16 cellular contexts compared by ENCODE assay signal in the genomic region with DNA sequence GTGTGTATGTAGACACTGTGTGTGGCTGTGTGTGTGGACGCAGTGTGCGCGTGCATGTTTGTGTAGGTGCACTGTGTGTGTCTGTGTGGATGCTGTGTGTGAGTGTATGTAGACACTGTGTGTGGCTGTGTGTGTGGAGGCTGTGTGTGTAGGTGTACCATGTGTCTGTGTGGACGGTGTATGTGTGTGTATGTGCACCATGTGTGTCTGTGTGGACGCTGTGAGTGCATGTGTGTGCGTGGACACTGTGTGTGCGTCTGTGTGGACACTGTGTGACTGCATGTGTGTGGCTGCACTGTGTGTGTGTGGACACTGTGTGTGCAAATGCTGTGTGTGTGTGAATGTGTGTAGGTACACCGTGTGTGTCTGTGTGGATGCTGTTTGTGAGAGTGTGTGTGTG. TPM values are rescaled to one million over a fixed set of nuclear protein-coding genes. Genes with fewer than 3 reads are reported as not detected.
DNase-seq lines count a peak whose midpoint lies in the region; ATAC-seq, FAIRE-seq and TF ChIP-seq lines count a peak whose summit lies in the region.
"Had no signal": no experiment of that assay in that cellular context is flagged by ENCODE, and none has a peak within 500 bp of the region (broad histone marks: within the 10 kb centered on the region; RNA-seq: fewer than 3 reads in every experiment).

No MANE protein-coding gene starts in this region.

- DNase-seq in GM12892 (ENCODE audit: insufficient read length) (no peak), RWPE2 (ENCODE audit: low spot score) (peak; percentile 19), mesenchymal stem cell (no peak), upper lobe of right lung (no peak), Karpas-422 (no peak)
- DNase-seq in activated CD8-positive, alpha-beta T cell treated with anti-CD3 and anti-CD28 coated beads, Interleukin-2, amount 10 ng/mL, durations not matched to agents 7 days and 5 days, result no peak
- DNase-seq: CD8-positive, alpha-beta T cell; DMS53; KBM-7; NCI-H1105 treated with DMSO at 0.1 percent for 48 hours; NCI-H1694 had no signal

- 91% methylated on average over 8 of the region's 8 CpGs for WGBS in mesenchymal stem cell

- H3K4me1 ChIP-seq in RWPE2 (ENCODE audit: insufficient read depth, poor library complexity, severe bottlenecking), result no peaks in the 10 kb centered on the region
- H3K4me1 ChIP-seq in mesenchymal stem cell (ENCODE audit: control insufficient read depth, insufficient read depth, low read depth, low read length), result no peaks in the 10 kb centered on the region
- no peaks in the 10 kb centered on the region for H3K4me1 ChIP-seq in upper lobe of right lung
- no peaks in the 10 kb centered on the region for H3K4me1 ChIP-seq in Karpas-422 (ENCODE audit: low read length)
- H3K4me1 ChIP-seq: HAP-1 had no signal

- H2BK120ac ChIP-seq in mesenchymal stem cell (ENCODE audit: low read depth, low read length), result no peak overlapping the region

- no peak overlapping the region for H2BK15ac ChIP-seq in mesenchymal stem cell (ENCODE audit: low read depth, poor library complexity, severe bottlenecking)

- H2AK5ac ChIP-seq in mesenchymal stem cell (ENCODE audit: low read length, severe bottlenecking), result no peak overlapping the region

- no peaks in the 10 kb centered on the region for H3K9me2 ChIP-seq in Karpas-422 (replicated peaks; ENCODE audit: insufficient read depth, low read length)

- no peak overlapping the region for H3K9ac ChIP-seq in mesenchymal stem cell (ENCODE audit: low read length)
- no peak overlapping the region for H3K9ac ChIP-seq in Karpas-422 (ENCODE audit: low read length)
- H3K9ac ChIP-seq: BLaER1 treated with 17β-estradiol and CSF1 and Interleukin-3, amounts not matched to agents 10 nM and 100 nM had no signal

- no peaks in the 10 kb centered on the region for H3K9me3 Mint-ChIP-seq in activated CD8-positive, alpha-beta T cell treated with anti-CD3 and anti-CD28 coated beads, Interleukin-2, amount 10 ng/mL, durations not matched to agents 7 days and 5 days (ENCODE audit: insufficient read depth)
- H3K9me3 Mint-ChIP-seq: CD8-positive, alpha-beta T cell had no signal

- intact Hi-C loops in upper lobe of right lung (cut with DNase I), result no loop called here

- no peak overlapping the region for H3K23ac ChIP-seq in mesenchymal stem cell (ENCODE audit: low read length in 2 of 2)

- no peaks in the 10 kb centered on the region for H3K36me3 Mint-ChIP-seq in activated CD8-positive, alpha-beta T cell treated with anti-CD3 and anti-CD28 coated beads, Interleukin-2, amount 10 ng/mL, durations not matched to agents 7 days and 5 days (ENCODE audit: low read depth)
- H3K36me3 Mint-ChIP-seq: CD8-positive, alpha-beta T cell had no signal

- POLR2A ChIA-PET in activated CD8-positive, alpha-beta T cell treated with anti-CD3 and anti-CD28 coated beads, Interleukin-2, amount 10 ng/mL, durations not matched to agents 7 days and 5 days (lab: Charles Lee), result no interaction called here

- H4K8ac ChIP-seq in mesenchymal stem cell (ENCODE audit: low read length), result no peak overlapping the region

- peak overlapping the region; percentile 31 for H4K91ac ChIP-seq in mesenchymal stem cell (ENCODE audit: low read length)

- no peak overlapping the region for H2AFZ ChIP-seq in mesenchymal stem cell (ENCODE audit: low read depth, low read length)
- no peak overlapping the region for H2AFZ ChIP-seq in Karpas-422 (ENCODE audit: low read length)

- H3K4me2 ChIP-seq in mesenchymal stem cell (ENCODE audit: low read length, poor library complexity, severe bottlenecking), result no peak overlapping the region
- no peak overlapping the region for H3K4me2 ChIP-seq in Karpas-422 (ENCODE audit: low read depth, low read length, poor library complexity, severe bottlenecking)
- H3K4me2 ChIP-seq: BLaER1 treated with 17β-estradiol and CSF1 and Interleukin-3, amounts not matched to agents 10 nM and 100 nM had no signal

- H3K27ac ChIP-seq in RWPE2 (ENCODE audit: poor library complexity, severe bottlenecking) (no peak overlapping the region), mesenchymal stem cell (ENCODE audit: low read length, poor library complexity, severe bottlenecking) (no peak overlapping the region), upper lobe of right lung (no peak overlapping the region), Karpas-422 (ENCODE audit: low read length) (no peak overlapping the region)
- H3K27ac ChIP-seq: BLaER1 treated with 17β-estradiol and CSF1 and Interleukin-3, amounts not matched to agents 10 nM and 100 nM had no signal

- CTCF ChIA-PET in activated CD8-positive, alpha-beta T cell treated with anti-CD3 and anti-CD28 coated beads, Interleukin-2, amount 10 ng/mL, durations not matched to agents 7 days and 5 days (lab: Charles Lee), result no interaction called here

- no peak overlapping the region for H3K18ac ChIP-seq in mesenchymal stem cell (ENCODE audit: low read depth in 1 of 2, low read length in 2 of 2)

- no peaks in the 10 kb centered on the region for H3K79me1 ChIP-seq in mesenchymal stem cell (replicated peaks; ENCODE audit: low read length, poor library complexity, severe bottlenecking)

- ATAC-seq in RWPE2 (ENCODE audit: low read depth), result no peak
- peak; percentile 7 for ATAC-seq in upper lobe of right lung
- ATAC-seq in GM18870 (IDR thresholded peaks at IDR 0.05; ENCODE audit: unreplicated experiment), result no peak
- ATAC-seq in activated CD8-positive, alpha-beta T cell treated with anti-CD3 and anti-CD28 coated beads, Interleukin-2, amount 10 ng/mL, durations not matched to agents 7 days and 5 days, result no peak
- ATAC-seq: CD8-positive, alpha-beta T cell; Panc1 had no signal

- H3K4ac ChIP-seq in mesenchymal stem cell (ENCODE audit: low read depth in 1 of 2, low read length in 2 of 2), result no peak overlapping the region

- H3K4me3 ChIP-seq in RWPE2 (ENCODE audit: severe bottlenecking), result no peak overlapping the region
- no peak overlapping the region for H3K4me3 ChIP-seq in mesenchymal stem cell (ENCODE audit: insufficient read depth in 1 of 2, low read depth in 1 of 2, low read length in 2 of 2)
- no peak overlapping the region for H3K4me3 ChIP-seq in upper lobe of right lung
- H3K4me3 ChIP-seq in Karpas-422 (ENCODE audit: low read length), result no peak overlapping the region
- H3K4me3 ChIP-seq: BLaER1 treated with 17β-estradiol and CSF1 and Interleukin-3, amounts not matched to agents 10 nM and 100 nM; HAP-1 had no signal

- H3K27ac Mint-ChIP-seq in activated CD8-positive, alpha-beta T cell treated with anti-CD3 and anti-CD28 coated beads, Interleukin-2, amount 10 ng/mL, durations not matched to agents 7 days and 5 days, result no peak overlapping the region
- H3K27ac Mint-ChIP-seq: CD8-positive, alpha-beta T cell had no signal

- peak overlapping the region in 1 of 2 experiments; percentile 72 for H3K14ac ChIP-seq in mesenchymal stem cell (ENCODE audit: low read length in 2 of 2)

- no peaks in the 10 kb centered on the region for H3K79me2 ChIP-seq in Karpas-422 (ENCODE audit: low read length)

- H3K27me3 ChIP-seq in RWPE2 (ENCODE audit: insufficient read depth, poor library complexity, severe bottlenecking) (no peaks in the 10 kb centered on the region), mesenchymal stem cell (ENCODE audit: control insufficient read depth in 1 of 2, insufficient read depth in 1 of 2, low read length in 2 of 2) (peaks cover 13 to 70% of the 10 kb centered on the region in 2 experiments), upper lobe of right lung (no peaks in the 10 kb centered on the region), Karpas-422 (ENCODE audit: low read length) (no peaks in the 10 kb centered on the region)
- H3K27me3 ChIP-seq: BLaER1 treated with 17β-estradiol and CSF1 and Interleukin-3, amounts not matched to agents 10 nM and 100 nM had no signal

- H2BK5ac ChIP-seq in mesenchymal stem cell (ENCODE audit: low read depth, low read length, poor library complexity, severe bottlenecking), result no peak overlapping the region

- no peaks in the 10 kb centered on the region for H4K20me1 ChIP-seq in Karpas-422 (ENCODE audit: insufficient read depth, low read depth, low read length)
- H4K20me1 ChIP-seq: BLaER1 treated with 17β-estradiol and CSF1 and Interleukin-3, amounts not matched to agents 10 nM and 100 nM had no signal

- H3K36me3 ChIP-seq in RWPE2 (ENCODE audit: low read depth) (no peaks in the 10 kb centered on the region), mesenchymal stem cell (ENCODE audit: control insufficient read depth in 1 of 2, insufficient read depth in 2 of 2, low read depth in 1 of 2, low read length in 2 of 2) (no peaks in the 10 kb centered on the region), upper lobe of right lung (no peaks in the 10 kb centered on the region), Karpas-422 (ENCODE audit: insufficient read depth, low read length) (no peaks in the 10 kb centered on the region)
- H3K36me3 ChIP-seq: BLaER1 treated with 17β-estradiol and CSF1 and Interleukin-3, amounts not matched to agents 10 nM and 100 nM; HAP-1 had no signal

- H3K4me1 Mint-ChIP-seq in activated CD8-positive, alpha-beta T cell treated with anti-CD3 and anti-CD28 coated beads, Interleukin-2, amount 10 ng/mL, durations not matched to agents 7 days and 5 days (ENCODE audit: low read depth), result no peaks in the 10 kb centered on the region

- peak; percentile 48 for FAIRE-seq in GM12892 (lab: Jason Lieb, UNC)

- TF ChIP-seq CTCF in RWPE2 (IDR thresholded peaks at IDR 0.05; ENCODE audit: poor library complexity, severe bottlenecking), result no peak
- TF ChIP-seq CTCF in upper lobe of right lung (IDR thresholded peaks at IDR 0.05), result no peak

- TF ChIP-seq POLR2A in GM12892 (IDR thresholded peaks at IDR 0.05; ENCODE audit: low read depth, low read length), result no peak

- H3K9me3 ChIP-seq in RWPE2 (ENCODE audit: severe bottlenecking) (no peaks in the 10 kb centered on the region), mesenchymal stem cell (ENCODE audit: control insufficient read depth, low read length) (no peaks in the 10 kb centered on the region), upper lobe of right lung (no peaks in the 10 kb centered on the region), Karpas-422 (ENCODE audit: low read length) (no peaks in the 10 kb centered on the region; the same call in 1 of the 2 replicates)
- H3K9me3 ChIP-seq: HAP-1 had no signal

- H3K4me3 Mint-ChIP-seq in activated CD8-positive, alpha-beta T cell treated with anti-CD3 and anti-CD28 coated beads, Interleukin-2, amount 10 ng/mL, durations not matched to agents 7 days and 5 days, result no peak overlapping the region
- H3K4me3 Mint-ChIP-seq: CD8-positive, alpha-beta T cell had no signal

- H3K27me3 Mint-ChIP-seq in activated CD8-positive, alpha-beta T cell treated with anti-CD3 and anti-CD28 coated beads, Interleukin-2, amount 10 ng/mL, durations not matched to agents 7 days and 5 days (ENCODE audit: low read depth), result peaks cover 7% of the 10 kb centered on the region

- no peak overlapping the region for H2BK12ac ChIP-seq in mesenchymal stem cell (ENCODE audit: low read length in 2 of 2)

RNA-seq across cellular contexts. Expression of gene TRPM5, which starts 10.3 kb away (rescaled TPM):
- not detected for polyA plus RNA-seq in GM12892 (2012; ENCODE audit: missing spikeins)
- not detected for polyA plus RNA-seq in mesenchymal stem cell (2013, experiment 1 of 2)
- polyA plus RNA-seq in mesenchymal stem cell (2013, experiment 2 of 2), result not detected
- total RNA-seq in upper lobe of right lung, result not detected
- not detected in 2 replicates for total RNA-seq in Karpas-422 (2014; rRNA removed; shearing (Covaris generic); ENCODE audit: low replicate concordance)
- total RNA-seq in activated CD8-positive, alpha-beta T cell treated with anti-CD3 and anti-CD28 coated beads, Interleukin-2, amount 10 ng/mL, durations not matched to agents 7 days and 5 days, result not detected
- total RNA-seq: NCI-H460 had no signal

RNA-seq across cellular contexts. Expression of gene KCNQ1, which starts 10.8 kb away (rescaled TPM):
- not detected for polyA plus RNA-seq in GM12892 (2012; ENCODE audit: missing spikeins)
- polyA plus RNA-seq in mesenchymal stem cell (2013, experiment 1 of 2), result 0.03 TPM
- polyA plus RNA-seq in mesenchymal stem cell (2013, experiment 2 of 2), result 0.03 TPM
- total RNA-seq in upper lobe of right lung, result 52.9 TPM
- total RNA-seq in Karpas-422 (2014; rRNA removed; shearing (Covaris generic); ENCODE audit: low replicate concordance), result not detected in 2 replicates
- 10 to 100 TPM; 20.4 to 26.0 TPM for total RNA-seq in activated CD8-positive, alpha-beta T cell treated with anti-CD3 and anti-CD28 coated beads, Interleukin-2, amount 10 ng/mL, durations not matched to agents 7 days and 5 days
- total RNA-seq: NCI-H460 had no signal

RNA-seq across cellular contexts. Expression of gene TSSC4, which starts 33.5 kb away (rescaled TPM):
- 10.4 TPM for polyA plus RNA-seq in GM12892 (2012; ENCODE audit: missing spikeins)
- 69.3 TPM for polyA plus RNA-seq in mesenchymal stem cell (2013, experiment 1 of 2)
- 73.7 TPM for polyA plus RNA-seq in mesenchymal stem cell (2013, experiment 2 of 2)
- total RNA-seq in upper lobe of right lung, result 40.6 TPM
- total RNA-seq in Karpas-422 (2014; rRNA removed; shearing (Covaris generic); ENCODE audit: low replicate concordance), result 25.3 and 47.5 TPM in 2 replicates
- total RNA-seq in activated CD8-positive, alpha-beta T cell treated with anti-CD3 and anti-CD28 coated beads, Interleukin-2, amount 10 ng/mL, durations not matched to agents 7 days and 5 days, result 10 to 100 TPM; 45.3 to 49.4 TPM

RNA-seq across cellular contexts. Expression of gene CD81, which starts 56.9 kb away (rescaled TPM):
- 121 TPM for polyA plus RNA-seq in GM12892 (2012; ENCODE audit: missing spikeins)
- polyA plus RNA-seq in mesenchymal stem cell (2013, experiment 1 of 2), result 422 TPM
- 433 TPM for polyA plus RNA-seq in mesenchymal stem cell (2013, experiment 2 of 2)
- 801 TPM for total RNA-seq in upper lobe of right lung
- total RNA-seq in Karpas-422 (2014; rRNA removed; shearing (Covaris generic); ENCODE audit: low replicate concordance), result 356 and 467 TPM in 2 replicates
- total RNA-seq in activated CD8-positive, alpha-beta T cell treated with anti-CD3 and anti-CD28 coated beads, Interleukin-2, amount 10 ng/mL, durations not matched to agents 7 days and 5 days, result 100 to 1,000 TPM; 142 to 145 TPM

Comparison
In these comparisons a context has a peak if more than half of its experiments do, and no peak if none do; other contexts are left out.
1. RNA of gene KCNQ1, which starts 10.8 kb away (total RNA-seq): 52.9 TPM in upper lobe of right lung (single experiment) and 20.4 to 26.0 TPM in activated CD8-positive, alpha-beta T cell treated with anti-CD3 and anti-CD28 coated beads, Interleukin-2, amount 10 ng/mL, durations not matched to agents 7 days and 5 days; not detected in Karpas-422; every median in the first group is over 10 times any median in the second.